18 cellular contexts compared by ENCODE assay signal in genomic region chr3:56573501-56573900, GRCh38. TPM values are rescaled to one million over a fixed set of nuclear protein-coding genes. Genes with fewer than 3 reads are reported as not detected.
DNase-seq lines count a peak whose midpoint lies in the region; ATAC-seq and TF ChIP-seq lines count a peak whose summit lies in the region.
"Had no signal": no experiment of that assay in that cellular context is flagged by ENCODE, and none has a peak within 500 bp of the region (broad histone marks: within the 10 kb centered on the region; RNA-seq: fewer than 3 reads in every experiment).

No MANE protein-coding gene starts in this region.

- H3K4me1 ChIP-seq in mammary epithelial cell (ENCODE audit: insufficient read depth, low read length) (peaks cover 3% of the 10 kb centered on the region), breast epithelium (no peaks in the 10 kb centered on the region), trophoblast cell (ENCODE audit: control insufficient read depth in 1 of 2, insufficient read depth in 2 of 2, low read length in 2 of 2) (peaks cover 0 to 5% of the 10 kb centered on the region in 2 experiments), gastroesophageal sphincter (no peaks in the 10 kb centered on the region)
- H3K4me1 ChIP-seq: BLaER1, Caco-2, HAP-1 had no signal

- H3K9ac ChIP-seq in mammary epithelial cell (ENCODE audit: insufficient read depth, low read length) = no peak overlapping the region
- no peak overlapping the region for H3K9ac ChIP-seq in trophoblast cell (ENCODE audit: low read length)
- H3K9ac ChIP-seq: BLaER1 had no signal

- H3K36me3 ChIP-seq in mammary epithelial cell (ENCODE audit: insufficient read depth, low read length) = peaks cover 26% of the 10 kb centered on the region
- H3K36me3 ChIP-seq in breast epithelium = no peaks in the 10 kb centered on the region
- H3K36me3 ChIP-seq in trophoblast cell (ENCODE audit: control insufficient read depth in 1 of 2, insufficient read depth in 2 of 2, low read length in 2 of 2) = peaks cover 6 to 8% of the 10 kb centered on the region in 2 experiments
- H3K36me3 ChIP-seq in gastroesophageal sphincter = peaks cover 0 to 51% of the 10 kb centered on the region in 2 donors

- H3K14ac ChIP-seq in trophoblast cell (ENCODE audit: low read length) = no peak overlapping the region

- 100% methylated on average over 1 of the region's 1 CpG for WGBS in mammary epithelial cell (ENCODE audit: low coverage, missing lambda C conversion rate)
- no CpG with 5 or more reads among the region's 1 CpG for WGBS in trophoblast cell (ENCODE audit: extremely low coverage, insufficient coverage, insufficient read length)
- WGBS in gastroesophageal sphincter (ENCODE audit: low coverage in 1 of 2), 2 donors = 100% methylated on average over 1 of the region's 1 CpG

- in situ Hi-C loops in mammary epithelial cell (cut with MboI; ENCODE audit: low sequenced_read_pairs in 2 of 2) = no loop called here

- dilution Hi-C loops in mammary epithelial cell (cut with HindIII; ENCODE audit: low sequenced_read_pairs) = no loop called here

- intact Hi-C loops in mammary epithelial cell (cut with micrococcal nuclease) (no loop called here), breast epithelium (cut with DNase I; ENCODE audit: low total_unique reads) (no loop called here)

- H3K4ac ChIP-seq in trophoblast cell (ENCODE audit: low read depth, low read length) = no peak overlapping the region

- TF ChIP-seq CTCF in mammary epithelial cell (conservative IDR thresholded peaks at IDR 0.05 in 1 of 2, IDR thresholded peaks at IDR 0.05 in 1 of 2; ENCODE audit: extremely low read depth in 1 of 2, insufficient read depth in 1 of 2, low read depth in 1 of 2, low read length in 2 of 2) = no peak
- TF ChIP-seq CTCF in breast epithelium (IDR thresholded peaks at IDR 0.05) = no peak
- TF ChIP-seq CTCF in gastroesophageal sphincter (IDR thresholded peaks at IDR 0.05) = no peak

- ATAC-seq in GM19023 (IDR thresholded peaks at IDR 0.05; ENCODE audit: unreplicated experiment) (no peak), gastroesophageal sphincter (no peak)
- ATAC-seq: CD8-positive, alpha-beta T cell had no signal

- no peak overlapping the region for H2BK12ac ChIP-seq in trophoblast cell (ENCODE audit: low read length)

- H3K27ac ChIP-seq in mammary epithelial cell (ENCODE audit: insufficient read depth, low read depth, low read length) = no peak overlapping the region
- no peak overlapping the region for H3K27ac ChIP-seq in breast epithelium
- no peak overlapping the region for H3K27ac ChIP-seq in trophoblast cell (ENCODE audit: low read depth, low read length)
- no peak overlapping the region for H3K27ac ChIP-seq in gastroesophageal sphincter
- H3K27ac ChIP-seq: 22Rv1, BLaER1, C4-2B had no signal

- H2BK5ac ChIP-seq in trophoblast cell (ENCODE audit: low read depth, low read length, poor library complexity) = no peak overlapping the region

- H2AFZ ChIP-seq in mammary epithelial cell (ENCODE audit: low read depth, low read length) = no peak overlapping the region
- H2AFZ ChIP-seq in trophoblast cell (ENCODE audit: insufficient read depth, low read length, poor library complexity) = no peak overlapping the region

- no TSS peak for BruUV-seq in mammary epithelial cell (replicated peaks; lab: Mats Ljungman, UMichigan)

- no peak overlapping the region for H3K4me3 ChIP-seq in mammary epithelial cell (replicated peaks in 1 of 3; ENCODE audit: insufficient read depth in 1 of 3, low read depth in 2 of 3, low read length in 3 of 3)
- H3K4me3 ChIP-seq in breast epithelium = no peak overlapping the region
- H3K4me3 ChIP-seq in trophoblast cell (ENCODE audit: low read depth, low read length) = no peak overlapping the region
- H3K4me3 ChIP-seq in gastroesophageal sphincter = no peak overlapping the region
- H3K4me3 ChIP-seq: BLaER1, HAP-1 had no signal

- no peak overlapping the region for H3K18ac ChIP-seq in trophoblast cell (ENCODE audit: low read length)

- H3K79me1 ChIP-seq in trophoblast cell (ENCODE audit: low read length) = no peaks in the 10 kb centered on the region

- no peak overlapping the region for H2AK5ac ChIP-seq in trophoblast cell (ENCODE audit: low read length)

- H3K27me3 ChIP-seq in mammary epithelial cell (ENCODE audit: insufficient read depth, low read length) = no peaks in the 10 kb centered on the region
- H3K27me3 ChIP-seq in breast epithelium = no peaks in the 10 kb centered on the region
- H3K27me3 ChIP-seq in trophoblast cell (ENCODE audit: insufficient read depth, low read length) = no peaks in the 10 kb centered on the region
- no peaks in the 10 kb centered on the region for H3K27me3 ChIP-seq in gastroesophageal sphincter
- H3K27me3 ChIP-seq: BLaER1 had no signal

- H3K79me2 ChIP-seq in mammary epithelial cell (ENCODE audit: insufficient read depth, low read length) (peaks cover 6% of the 10 kb centered on the region), trophoblast cell (ENCODE audit: control insufficient read depth, insufficient read depth, low read length, poor library complexity) (no peaks in the 10 kb centered on the region)

- H3K4me2 ChIP-seq in mammary epithelial cell (ENCODE audit: insufficient read depth, low read depth, low read length) = no peak overlapping the region
- no peak overlapping the region for H3K4me2 ChIP-seq in trophoblast cell (ENCODE audit: low read length)
- H3K4me2 ChIP-seq: BLaER1 had no signal

- H4K91ac ChIP-seq in trophoblast cell (ENCODE audit: low read depth, low read length) = no peak overlapping the region

- no peak overlapping the region for H4K8ac ChIP-seq in trophoblast cell (ENCODE audit: low read depth, low read length)

- TF ChIP-seq POLR2A in breast epithelium (IDR thresholded peaks at IDR 0.05) = no peak
- TF ChIP-seq POLR2A in gastroesophageal sphincter (IDR thresholded peaks at IDR 0.05) = no peak

- TF ChIP-seq EP300 in gastroesophageal sphincter (IDR thresholded peaks at IDR 0.05) = no peak

- peak; percentile 37 for DNase-seq in mammary epithelial cell
- DNase-seq in breast epithelium (ENCODE audit: low spot score in 2 of 2) = no peak
- DNase-seq in M059J (ENCODE audit: low read depth) = peak; percentile 53
- peak; percentile 56 for DNase-seq in RPMI7951 (ENCODE audit: low read depth)
- peak; percentile 35 to 72 for DNase-seq in trophoblast cell
- DNase-seq in amygdala (lab: John Stamatoyannopoulos, UW) = no peak
- DNase-seq: Caco-2; CD4-positive, CD25-positive, alpha-beta regulatory T cell; CD8-positive, alpha-beta T cell; DMS79 treated with DMSO at 0.1 percent for 48 hours; GF-D8; GOT3 had no signal

- H4K20me1 ChIP-seq in mammary epithelial cell (ENCODE audit: insufficient read depth, low read length) = no peaks in the 10 kb centered on the region
- H4K20me1 ChIP-seq: BLaER1 had no signal

- H4K12ac ChIP-seq in trophoblast cell (ENCODE audit: low read depth, low read length) = no peak overlapping the region

- CTCF ChIA-PET in mammary epithelial cell (lab: Charles Lee; ENCODE audit: low non-redundant PET) = no interaction called here

- no peak overlapping the region for H3K23ac ChIP-seq in trophoblast cell (ENCODE audit: low read length)

- no peak overlapping the region for H2BK120ac ChIP-seq in trophoblast cell (ENCODE audit: insufficient read depth, low read length, poor library complexity)

- H3K9me3 ChIP-seq in mammary epithelial cell (replicated peaks; ENCODE audit: insufficient read depth, low read length) = no peaks in the 10 kb centered on the region
- H3K9me3 ChIP-seq in breast epithelium = no peaks in the 10 kb centered on the region
- H3K9me3 ChIP-seq in trophoblast cell (ENCODE audit: insufficient read depth, low read depth, low read length) = no peaks in the 10 kb centered on the region
- no peaks in the 10 kb centered on the region for H3K9me3 ChIP-seq in gastroesophageal sphincter
- H3K9me3 ChIP-seq: Caco-2, HAP-1 had no signal

RNA-seq across cellular contexts. Expression of gene CCDC66, which starts 16.5 kb away (rescaled TPM):
- total RNA-seq in mammary epithelial cell (10 to 100 TPM; 19.6 to 20.7 TPM), breast epithelium (10 to 100 TPM; 34.6 to 67.0 (median 50.8) TPM), gastroesophageal sphincter (10 to 100 TPM; 15.2 to 38.5 (median 36.9) TPM)
- polyA plus RNA-seq in mammary epithelial cell = 4.0 TPM
- 40.5 TPM for polyA minus RNA-seq in mammary epithelial cell
- total RNA-seq in M059J (2014; rRNA removed; shearing (Covaris generic)) = 3.1 and 4.3 TPM in 2 replicates
- 13.3 and 17.7 TPM in 2 replicates for total RNA-seq in RPMI7951 (2014; rRNA removed; shearing (Covaris generic))
- 8.7 and 10.5 TPM in 2 replicates for polyA plus RNA-seq in trophoblast cell (2013)

Comparison
In these comparisons a context has a peak if more than half of its experiments do, and no peak if none do; other contexts are left out.
1. DNase-seq: peak in mammary epithelial cell (single experiment), M059J (single experiment), RPMI7951 (single experiment) and trophoblast cell (2 of 2); none in breast epithelium (0 of 2) and amygdala (0 of 56).